In genomic region chr12:50506753-50507473, GRCh38 we compare ENCODE assay signal across 8 cellular contexts. TPM values are rescaled to one million over a fixed set of nuclear protein-coding genes. Genes with fewer than 3 reads are reported as not detected.
DNase-seq lines count a peak whose midpoint lies in the region; ATAC-seq and TF ChIP-seq lines count a peak whose summit lies in the region.

No MANE protein-coding gene starts in this region.

- CTCF ChIA-PET in activated naive CD4-positive, alpha-beta T cell treated with anti-CD3 and anti-CD28 coated beads, Interleukin-2, amount 10 ng/mL, durations not matched to agents 7 days and 5 days (lab: Charles Lee), result interaction anchor here (0.7 to 8.6 kb wide), 9 partner anchors 11 to 837 kb away, joined by 3 to 115 read pairs (median 4); no protein-coding TSS in a partner anchor

- no peak overlapping the region for H3K27ac ChIP-seq in thoracic aorta

- H3K4me1 ChIP-seq in thoracic aorta (ENCODE audit: control insufficient read depth in 1 of 2, low read depth in 2 of 2), result peaks cover 16 to 37% of the 10 kb centered on the region in 2 donors

- H3K27me3 ChIP-seq in thoracic aorta (replicated peaks; ENCODE audit: insufficient read depth), result no peaks in the 10 kb centered on the region

- H3K36me3 Mint-ChIP-seq in activated naive CD4-positive, alpha-beta T cell treated with anti-CD3 and anti-CD28 coated beads, Interleukin-2, amount 10 ng/mL, durations not matched to agents 7 days and 5 days, result peaks cover 14% of the 10 kb centered on the region
- H3K36me3 Mint-ChIP-seq in brain, result no peaks in the 10 kb centered on the region

- no peak for ATAC-seq in thoracic aorta (ENCODE audit: insufficient number of reproducible peaks, low FRiP score, low read depth)

- H3K4me1 Mint-ChIP-seq in activated naive CD4-positive, alpha-beta T cell treated with anti-CD3 and anti-CD28 coated beads, Interleukin-2, amount 10 ng/mL, durations not matched to agents 7 days and 5 days, result peaks cover 49% of the 10 kb centered on the region
- peaks cover 52% of the 10 kb centered on the region for H3K4me1 Mint-ChIP-seq in brain

- no peak for TF ChIP-seq CTCF in brain (conservative IDR thresholded peaks at IDR 0.05)
- TF ChIP-seq CTCF in thoracic aorta (IDR thresholded peaks at IDR 0.05), result no peak

- H3K36me3 ChIP-seq in thoracic aorta, result no peaks in the 10 kb centered on the region

- no peaks in the 10 kb centered on the region for H3K27me3 Mint-ChIP-seq in activated naive CD4-positive, alpha-beta T cell treated with anti-CD3 and anti-CD28 coated beads, Interleukin-2, amount 10 ng/mL, durations not matched to agents 7 days and 5 days
- peaks cover 3% of the 10 kb centered on the region for H3K27me3 Mint-ChIP-seq in brain

- H3K27ac Mint-ChIP-seq in activated naive CD4-positive, alpha-beta T cell treated with anti-CD3 and anti-CD28 coated beads, Interleukin-2, amount 10 ng/mL, durations not matched to agents 7 days and 5 days, result peak overlapping the region; percentile 87
- peak overlapping the region; percentile 95 to 99 (median 98) for H3K27ac Mint-ChIP-seq in brain

- DNase-seq in activated naive CD4-positive, alpha-beta T cell treated with anti-CD3 and anti-CD28 coated beads, Interleukin-2, amount 10 ng/mL, durations not matched to agents 7 days and 5 days, result no peak
- DNase-seq in activated naive CD4-positive, alpha-beta T cell treated with Interleukin-2 at 50 U/mL for 16 hours, result no peak
- DNase-seq in medulla oblongata (ENCODE audit: extremely low spot score) (peak; percentile 60), thoracic aorta (ENCODE audit: low spot score) (no peak), Kasumi-1 (lab: John Stamatoyannopoulos, UW) (no peak), CD1c-positive myeloid dendritic cell (ENCODE audit: extremely low spot score) (no peak), NCI-H2196 (lab: John Stamatoyannopoulos, UW; ENCODE audit: unreplicated experiment) (no peak)

- H3K9me3 Mint-ChIP-seq in activated naive CD4-positive, alpha-beta T cell treated with anti-CD3 and anti-CD28 coated beads, Interleukin-2, amount 10 ng/mL, durations not matched to agents 7 days and 5 days, result no peaks in the 10 kb centered on the region
- peaks cover 0 to 4% (median 0%) of the 10 kb centered on the region in 5 experiments for H3K9me3 Mint-ChIP-seq in brain

- peak overlapping the region; percentile 97 for H3K4me3 ChIP-seq in thoracic aorta

- no peaks in the 10 kb centered on the region for H3K9me3 ChIP-seq in thoracic aorta

- H3K4me3 Mint-ChIP-seq in activated naive CD4-positive, alpha-beta T cell treated with anti-CD3 and anti-CD28 coated beads, Interleukin-2, amount 10 ng/mL, durations not matched to agents 7 days and 5 days, result peak overlapping the region; percentile 99
- H3K4me3 Mint-ChIP-seq in brain, result peak overlapping the region; percentile 93 to 100 (median 95)

RNA-seq across cellular contexts. Expression of gene DIP2B, which starts 2.1 kb away (rescaled TPM):
- polyA plus RNA-seq in brain (ENCODE audit: insufficient read depth, low read depth, low replicate concordance), result 23.0 TPM
- total RNA-seq in thoracic aorta, result 10 to 100 TPM; 22.3 to 22.9 TPM
